8 cellular contexts compared by ENCODE assay signal in the genomic region with DNA sequence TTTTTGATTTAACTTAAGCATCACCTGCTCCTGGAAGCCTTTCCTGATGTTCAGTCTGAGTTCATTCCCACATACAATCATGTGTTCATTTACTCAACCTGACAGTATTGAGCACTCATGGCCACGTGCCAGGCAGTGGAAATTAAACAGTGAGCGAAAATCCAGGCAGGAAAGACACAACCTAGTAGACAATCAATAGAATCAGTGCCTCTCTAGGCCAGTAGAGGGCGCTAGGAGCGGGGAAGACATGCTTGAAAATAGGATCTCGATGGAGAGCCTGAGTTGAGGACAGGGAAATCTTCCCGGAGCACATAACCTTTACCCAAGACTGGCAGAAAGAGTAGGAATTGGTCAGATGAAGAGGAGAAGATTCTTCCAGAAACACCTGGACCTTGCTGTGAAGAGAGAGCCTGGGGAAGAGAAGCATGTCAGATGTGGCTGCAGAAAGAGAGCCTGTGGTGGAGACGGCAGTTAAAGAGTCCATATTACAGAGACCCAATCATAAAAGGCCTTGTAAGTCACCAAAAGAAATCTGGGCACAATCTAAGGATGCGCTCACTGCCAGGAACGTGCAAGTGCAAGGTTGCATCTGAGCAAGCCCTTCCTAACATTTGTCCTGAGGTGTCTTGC.
DNase-seq lines count a peak whose midpoint lies in the region; ATAC-seq and TF ChIP-seq lines count a peak whose summit lies in the region.

No MANE protein-coding gene starts in this region.

- TF ChIP-seq CTCF in AG09309 (IDR thresholded peaks at IDR 0.05; ENCODE audit: control insufficient read depth, insufficient read depth, low read depth, low read length, missing control alignments): peak; percentile 91
- peak; percentile 42 for TF ChIP-seq CTCF in GM13976 (IDR thresholded peaks at IDR 0.05; ENCODE audit: borderline replicate concordance, control extremely low read depth, extremely low read depth, insufficient read depth, missing control alignments)
- peak; percentile 38 to 56 (median 52) for TF ChIP-seq CTCF in ascending aorta (IDR thresholded peaks at IDR 0.05)

- H3K27ac ChIP-seq in ascending aorta: no peak overlapping the region

- DNase-seq in AG09309 (ENCODE audit: low read depth): peak; percentile 21
- DNase-seq in GM13976 (ENCODE audit: low spot score): peak; percentile 34
- DNase-seq in NCI-H82 treated with DMSO at 0.1 percent for 48 hours (lab: John Stamatoyannopoulos, UW; ENCODE audit: unreplicated experiment): peak; percentile 2
- DNase-seq in ascending aorta (ENCODE audit: low spot score in 2 of 2): peak in 1 of 2 donors; percentile 64
- peak; percentile 77 for DNase-seq in iPS-NIHi7 (ENCODE audit: extremely low spot score)
- peak; percentile 1 for DNase-seq in stimulated activated CD8-positive, alpha-beta memory T cell treated with anti-CD3 and anti-CD28 coated beads, Interleukin-15, amount 100 ng/mL, for 1 hour (ENCODE audit: low read depth)
- no peak for DNase-seq in activated CD4-positive, CD25-positive, alpha-beta regulatory T cell treated with anti-CD3 and anti-CD28 coated beads, Interleukin-2, amount 50 U/mL, for 72 hours

- no peaks in the 10 kb centered on the region for H3K9me3 ChIP-seq in ascending aorta

- no peaks in the 10 kb centered on the region for H3K4me1 ChIP-seq in ascending aorta

- no peak for ATAC-seq in HG02763 (IDR thresholded peaks at IDR 0.05; ENCODE audit: unreplicated experiment)

- intact Hi-C loops in ascending aorta (cut with DNase I): loop anchor here (10.0 kb wide), 1 partner anchor 530 kb away; no protein-coding TSS in a partner anchor

- H3K4me3 ChIP-seq in AG09309 (ENCODE audit: control insufficient read depth, low read depth, low read length) (no peak overlapping the region), ascending aorta (no peak overlapping the region)

- H3K36me3 ChIP-seq in ascending aorta: no peaks in the 10 kb centered on the region

- in situ Hi-C loops in GM13976 (cut with MboI; ENCODE audit: low sequenced_read_pairs, unreplicated experiment): no loop called here

- no peaks in the 10 kb centered on the region for H3K27me3 ChIP-seq in ascending aorta
